Comparison of ENCODE assay signal across 27 cellular contexts in genomic region chr20:49466114-49466912, GRCh38. TPM values are rescaled to one million over a fixed set of nuclear protein-coding genes. Genes with fewer than 3 reads are reported as not detected.
A peak's percentile ranks its signal among the peaks of the same experiment; 100 is the strongest.
DNase-seq lines count a peak whose midpoint lies in the region; ATAC-seq, FAIRE-seq and TF ChIP-seq lines count a peak whose summit lies in the region.
"Had no signal": no experiment of that assay in that cellular context is flagged by ENCODE, and none has a peak within 500 bp of the region (broad histone marks: within the 10 kb centered on the region; RNA-seq: fewer than 3 reads in every experiment).

No MANE protein-coding gene starts in this region.

- H2AFZ ChIP-seq in GM23338 (no peak overlapping the region), IMR-90 (replicated peaks; ENCODE audit: low read length, poor library complexity) (no peak overlapping the region)

- H3K79me1 ChIP-seq in IMR-90 (ENCODE audit: low read depth in 1 of 2, low read length in 2 of 2), result no peaks in the 10 kb centered on the region

- H3K14ac ChIP-seq in IMR-90 (replicated peaks; ENCODE audit: low read depth, low read length), result no peak overlapping the region

- H3K4me1 Mint-ChIP-seq in GM23338, result peaks cover 5% of the 10 kb centered on the region; the same call in 2 of the 3 replicates
- H3K4me1 Mint-ChIP-seq in endodermal cell, result peaks cover 10% of the 10 kb centered on the region
- H3K4me1 Mint-ChIP-seq: CD4-positive, alpha-beta memory T cell; T-helper 17 cell had no signal

- dilution Hi-C loops in IMR-90 (cut with HindIII; ENCODE audit: low sequenced_read_pairs, unreplicated experiment), result no loop called here

- no peak overlapping the region for H4K5ac ChIP-seq in IMR-90 (ENCODE audit: low read depth, low read length)

- no peak overlapping the region for H2BK120ac ChIP-seq in IMR-90 (ENCODE audit: low read depth, low read length)

- H4K8ac ChIP-seq in IMR-90 (ENCODE audit: low read depth in 2 of 2, low read length in 2 of 2), result no peak overlapping the region

- no peak overlapping the region for H3K4ac ChIP-seq in IMR-90 (ENCODE audit: low read depth, low read length)

- H3K27me3 ChIP-seq in GM23338 (ENCODE audit: insufficient read depth) (no peaks in the 10 kb centered on the region), IMR-90 (ENCODE audit: control insufficient read depth, insufficient read depth, low read length) (peaks cover 46% of the 10 kb centered on the region), endodermal cell (ENCODE audit: control insufficient read depth, insufficient read depth, low read length, poor library complexity, severe bottlenecking) (peaks cover 6% of the 10 kb centered on the region), right cardiac atrium (ENCODE audit: control insufficient read depth, insufficient read depth) (no peaks in the 10 kb centered on the region)
- H3K27me3 ChIP-seq: BLaER1 treated with 17β-estradiol and CSF1 and Interleukin-3, amounts not matched to agents 10 nM and 100 nM; SJSA1 had no signal

- H3K4me2 ChIP-seq in A549, result no peak overlapping the region
- H3K4me2 ChIP-seq in GM23338, result no peak overlapping the region
- no peak overlapping the region for H3K4me2 ChIP-seq in IMR-90 (ENCODE audit: low read depth, low read length)
- H3K4me2 ChIP-seq: BLaER1 treated with 17β-estradiol and CSF1 and Interleukin-3, amounts not matched to agents 10 nM and 100 nM had no signal

- no TSS peak for BruUV-seq in IMR-90 (replicated peaks; lab: Mats Ljungman, UMichigan)

- H3K9me3 Mint-ChIP-seq in GM23338 (no peaks in the 10 kb centered on the region; the same call in 2 of the 3 replicates), endodermal cell (no peaks in the 10 kb centered on the region)
- H3K9me3 Mint-ChIP-seq: CD4-positive, alpha-beta memory T cell; HFFc6 had no signal

- DNase-seq in A549 (ENCODE audit: low read depth in 1 of 2, low spot score in 1 of 2) (no peak), GM23338 (ENCODE audit: low spot score) (peak; percentile 15), IMR-90 (no peak), endodermal cell (no peak), right cardiac atrium (no peak)
- DNase-seq: ACHN; Caco-2; CD4-positive, alpha-beta memory T cell; DMS153; GOT3; HFFc6; NCI-H1417; NCI-H187 treated with DMSO at 0.1 percent for 48 hours; NCI-H2107; NCI-H226; NCI-H510A treated with DMSO at 0.1 percent for 48 hours; NCI-H748 treated with DMSO at 0.1 percent for 48 hours; OCI-M1; SW 1271; T-helper 17 cell had no signal

- H3K36me3 Mint-ChIP-seq in GM23338 (ENCODE audit: low read depth) (no peaks in the 10 kb centered on the region), endodermal cell (ENCODE audit: low read depth) (no peaks in the 10 kb centered on the region)
- H3K36me3 Mint-ChIP-seq: CD4-positive, alpha-beta memory T cell had no signal

- H2BK5ac ChIP-seq in IMR-90 (ENCODE audit: low read depth, low read length, poor library complexity, severe bottlenecking), result no peak overlapping the region

- no peaks in the 10 kb centered on the region for H3K27me3 Mint-ChIP-seq in GM23338 (ENCODE audit: insufficient read depth, low read depth, poor library complexity)
- peaks cover 2% of the 10 kb centered on the region for H3K27me3 Mint-ChIP-seq in endodermal cell (ENCODE audit: insufficient read depth)

- H3K9me3 ChIP-seq in A549 (no peaks in the 10 kb centered on the region), IMR-90 (ENCODE audit: control insufficient read depth, insufficient read depth, low read length) (no peaks in the 10 kb centered on the region), endodermal cell (ENCODE audit: control insufficient read depth, low read length) (no peaks in the 10 kb centered on the region), right cardiac atrium (ENCODE audit: control insufficient read depth, low read length) (no peaks in the 10 kb centered on the region)
- H3K9me3 ChIP-seq: BLaER1 treated with 17β-estradiol and CSF1 and Interleukin-3, amounts not matched to agents 10 nM and 100 nM; SJSA1 had no signal

- H3K27ac Mint-ChIP-seq in GM23338 (no peak overlapping the region), endodermal cell (no peak overlapping the region)
- H3K27ac Mint-ChIP-seq: CD4-positive, alpha-beta memory T cell; HFFc6; T-helper 17 cell had no signal

- 68% methylated on average over 8 of the region's 8 CpGs for WGBS in A549 (ENCODE audit: missing lambda C conversion rate)
- WGBS in IMR-90 (ENCODE audit: extremely low coverage in 2 of 2, insufficient read length in 1 of 2), 2 experiments, result 83% methylated on average over 1 of the region's 8 CpGs; no CpG with 5 or more reads in 1 of the 2 experiments
- 85 to 96% methylated on average over 6 to 8 of the region's 8 CpGs for WGBS in endodermal cell (ENCODE audit: insufficient coverage in 1 of 2, insufficient read length in 1 of 2), 2 experiments
- WGBS in right cardiac atrium, result 91% methylated on average over 8 of the region's 8 CpGs

- H3K18ac ChIP-seq in IMR-90 (ENCODE audit: low read depth, low read length), result no peak overlapping the region

- no peak overlapping the region for H2BK20ac ChIP-seq in IMR-90 (ENCODE audit: low read depth, low read length)

- no peak overlapping the region for H2AK5ac ChIP-seq in IMR-90 (ENCODE audit: low read depth, low read length)

- H3K56ac ChIP-seq in IMR-90 (ENCODE audit: extremely low read depth, insufficient read depth, low read length), result no peak overlapping the region

- H3K9ac ChIP-seq in IMR-90 (ENCODE audit: low read depth, low read length), result no peak overlapping the region
- no peak overlapping the region for H3K9ac ChIP-seq in endodermal cell (ENCODE audit: extremely low read depth, low read length, poor library complexity, severe bottlenecking)
- H3K9ac ChIP-seq: BLaER1 treated with 17β-estradiol and CSF1 and Interleukin-3, amounts not matched to agents 10 nM and 100 nM had no signal

- H4K91ac ChIP-seq in IMR-90 (ENCODE audit: insufficient read depth, low read depth, low read length), result no peak overlapping the region

- no peaks in the 10 kb centered on the region for H3F3A ChIP-seq in GM23338 (replicated peaks; ENCODE audit: low read depth)

- H3K4me3 ChIP-seq in A549 (no peak overlapping the region), GM23338 (no peak overlapping the region), IMR-90 (ENCODE audit: insufficient read depth, low read depth, low read length) (no peak overlapping the region), endodermal cell (ENCODE audit: low read length) (peak overlapping the region; percentile 14), right cardiac atrium (ENCODE audit: low read length) (no peak overlapping the region)
- H3K4me3 ChIP-seq: BLaER1 treated with 17β-estradiol and CSF1 and Interleukin-3, amounts not matched to agents 10 nM and 100 nM; SJSA1 had no signal

- no peak overlapping the region for H2BK15ac ChIP-seq in IMR-90 (ENCODE audit: low read depth, low read length)

- FAIRE-seq in A549 (lab: Jason Lieb, UNC), result no peak
- FAIRE-seq: GM12891, RCC 7860 had no signal

- TF ChIP-seq POLR2A in A549 (IDR thresholded peaks at IDR 0.05; ENCODE audit: low read length) (no peak), IMR-90 (IDR thresholded peaks at IDR 0.05; ENCODE audit: low read depth, low read length) (no peak)

- H3K79me2 ChIP-seq in GM23338 (replicated peaks; ENCODE audit: insufficient read depth), result no peaks in the 10 kb centered on the region

- H3K9me2 ChIP-seq in GM23338 (ENCODE audit: insufficient read depth), result no peaks in the 10 kb centered on the region

- in situ Hi-C loops in IMR-90 (cut with MboI; ENCODE audit: low sequenced_read_pairs), result no loop called here

- no peak for TF ChIP-seq EP300 in A549 (IDR thresholded peaks at IDR 0.05)

- H3K27ac ChIP-seq in A549 (no peak overlapping the region), GM23338 (ENCODE audit: low read depth) (no peak overlapping the region), IMR-90 (ENCODE audit: insufficient read depth, low read length) (no peak overlapping the region), endodermal cell (ENCODE audit: low read depth, low read length) (no peak overlapping the region), right cardiac atrium (ENCODE audit: low read length) (no peak overlapping the region)
- H3K27ac ChIP-seq: BLaER1 treated with 17β-estradiol and CSF1 and Interleukin-3, amounts not matched to agents 10 nM and 100 nM; SJSA1 had no signal

- H3K23ac ChIP-seq in IMR-90 (ENCODE audit: low read depth, low read length), result no peak overlapping the region

- H3K4me1 ChIP-seq in A549 (no peaks in the 10 kb centered on the region), GM23338 (ENCODE audit: insufficient read depth) (no peaks in the 10 kb centered on the region), IMR-90 (ENCODE audit: control insufficient read depth, insufficient read depth, low read length) (no peaks in the 10 kb centered on the region), endodermal cell (ENCODE audit: control insufficient read depth, insufficient read depth, low read length) (peaks cover 8% of the 10 kb centered on the region), right cardiac atrium (ENCODE audit: control insufficient read depth, insufficient read depth, low read length) (peaks cover 1% of the 10 kb centered on the region)
- H3K4me1 ChIP-seq: BLaER1 treated with 17β-estradiol and CSF1 and Interleukin-3, amounts not matched to agents 10 nM and 100 nM; Caco-2; SJSA1 had no signal

- H3K36me3 ChIP-seq in GM23338 (ENCODE audit: insufficient read depth), result no peaks in the 10 kb centered on the region
- no peaks in the 10 kb centered on the region for H3K36me3 ChIP-seq in IMR-90 (ENCODE audit: control insufficient read depth, insufficient read depth, low read length)
- H3K36me3 ChIP-seq in endodermal cell (ENCODE audit: control insufficient read depth, insufficient read depth, low read length), result no peaks in the 10 kb centered on the region
- H3K36me3 ChIP-seq: BLaER1 treated with 17β-estradiol and CSF1 and Interleukin-3, amounts not matched to agents 10 nM and 100 nM; SJSA1 had no signal

- no peak for ATAC-seq in A549
- ATAC-seq in GM23338, result no peak
- no peak for ATAC-seq in IMR-90 (ENCODE audit: low read depth)
- no peak for ATAC-seq in right cardiac atrium
- ATAC-seq in GM21447 (IDR thresholded peaks at IDR 0.05; ENCODE audit: unreplicated experiment), result no peak
- ATAC-seq in HG02759 (IDR thresholded peaks at IDR 0.05; ENCODE audit: unreplicated experiment), result no peak
- ATAC-seq: Right ventricle myocardium inferior, T-helper 17 cell had no signal

- CTCF ChIA-PET in A549 (lab: Yijun Ruan, JAX), result interaction anchor here (1.2 to 4.0 kb wide), 4 partner anchors 10 to 132 kb away, joined by 3 to 21 read pairs (median 5); no protein-coding TSS in a partner anchor
- CTCF ChIA-PET in IMR-90 (lab: Yijun Ruan, JAX), result no interaction called here

- no peak overlapping the region for H2AK9ac ChIP-seq in IMR-90 (replicated peaks; ENCODE audit: low read depth, low read length, poor library complexity)

- intact Hi-C loops in IMR-90 (cut with micrococcal nuclease) (no loop called here), right cardiac atrium (cut with DNase I) (no loop called here)

- TF ChIP-seq RAD21 in A549 (conservative IDR thresholded peaks at IDR 0.05 in 1 of 2, IDR thresholded peaks at IDR 0.05 in 1 of 2) (no peak), IMR-90 (IDR thresholded peaks at IDR 0.05; ENCODE audit: low read length) (no peak)

- H3K4me3 Mint-ChIP-seq in GM23338 (no peak overlapping the region), endodermal cell (no peak overlapping the region)
- H3K4me3 Mint-ChIP-seq: CD4-positive, alpha-beta memory T cell; HFFc6; T-helper 17 cell had no signal

- H4K20me1 ChIP-seq in GM23338 (replicated peaks; ENCODE audit: insufficient read depth) (no peaks in the 10 kb centered on the region), IMR-90 (ENCODE audit: insufficient read depth, low read length) (no peaks in the 10 kb centered on the region)
- H4K20me1 ChIP-seq: BLaER1 treated with 17β-estradiol and CSF1 and Interleukin-3, amounts not matched to agents 10 nM and 100 nM had no signal

- POLR2A ChIA-PET in A549 (lab: Yijun Ruan, JAX) (no interaction called here), IMR-90 (lab: Charles Lee; ENCODE audit: unreplicated experiment) (no interaction called here)

- H3K9me1 ChIP-seq in IMR-90 (ENCODE audit: insufficient read depth, low read length), result no peaks in the 10 kb centered on the region; the same call in 1 of the 2 replicates

- TF ChIP-seq CTCF in A549 (IDR thresholded peaks at IDR 0.05), result no peak
- TF ChIP-seq CTCF in GM23338 (conservative IDR thresholded peaks at IDR 0.05; ENCODE audit: low read depth in 2 of 2), result no peak
- TF ChIP-seq CTCF in IMR-90 (conservative IDR thresholded peaks at IDR 0.05; ENCODE audit: low read depth, low read length), result no peak
- TF ChIP-seq CTCF in endodermal cell (conservative IDR thresholded peaks at IDR 0.05), result no peak

RNA-seq across cellular contexts. Expression of gene KCNB1, which starts 16.2 kb away (rescaled TPM):
- polyA plus RNA-seq in A549 (2011; rRNA removed) (0.28 TPM in 2 replicates), A549 (2017; fragmentation: RNase III; extraction: RNeasy Plus Mini Kit Qiagen cat#74134 plus additional on column Dnase treatment) (0.11 to 0.24 TPM (median 0.12 TPM) in 3 replicates), GM23338 (2016; fragmentation: Nextera tagmentation; extraction: Ambion mirVana) (0.29 and 0.42 TPM in 2 replicates), IMR-90 (2012; rRNA removed) (0.05 TPM in 1 of 2 replicates, not detected in the other), right cardiac atrium (0.66 TPM)
- polyA plus RNA-seq in A549 (2012; cell fraction: cytosol; rRNA removed), result 0.07 and 0.09 TPM in 2 replicates
- 0.05 and 0.08 TPM in 2 replicates for polyA plus RNA-seq in A549 (2012; cell fraction: nucleus; rRNA removed)
- 0.44 and 0.54 TPM in 2 replicates for polyA minus RNA-seq in A549 (2011; rRNA and poly(A)+ RNA removed)
- total RNA-seq in GM23338 (2014; rRNA removed; shearing (Covaris generic)), result 0.28 and 0.50 TPM in 2 replicates
- total RNA-seq in IMR-90 (2012; rRNA removed) (not detected in 2 replicates), endodermal cell (under 1 TPM; 0.46 to 0.84 TPM), right cardiac atrium (1 to 10 TPM in 2 of 4 donors, under 1 TPM in 2; 0.35 to 1.6 (median 0.79) TPM)
- 0.02 TPM in 1 of 2 replicates, not detected in the other for polyA plus RNA-seq in IMR-90 (2012; cell fraction: cytosol; rRNA removed)
- polyA plus RNA-seq in IMR-90 (2012; cell fraction: nucleus; rRNA removed; ENCODE audit: low replicate concordance), result 0.01 TPM in 2 replicates
- 0.78 TPM for polyA plus RNA-seq in endodermal cell (2013, experiment 1 of 2)
- polyA plus RNA-seq in endodermal cell (2013, experiment 2 of 2), result 0.62 TPM
- total RNA-seq: CD4-positive, alpha-beta memory T cell had no signal
